ENCODE assay signal across 18 cellular contexts in the genomic region with DNA sequence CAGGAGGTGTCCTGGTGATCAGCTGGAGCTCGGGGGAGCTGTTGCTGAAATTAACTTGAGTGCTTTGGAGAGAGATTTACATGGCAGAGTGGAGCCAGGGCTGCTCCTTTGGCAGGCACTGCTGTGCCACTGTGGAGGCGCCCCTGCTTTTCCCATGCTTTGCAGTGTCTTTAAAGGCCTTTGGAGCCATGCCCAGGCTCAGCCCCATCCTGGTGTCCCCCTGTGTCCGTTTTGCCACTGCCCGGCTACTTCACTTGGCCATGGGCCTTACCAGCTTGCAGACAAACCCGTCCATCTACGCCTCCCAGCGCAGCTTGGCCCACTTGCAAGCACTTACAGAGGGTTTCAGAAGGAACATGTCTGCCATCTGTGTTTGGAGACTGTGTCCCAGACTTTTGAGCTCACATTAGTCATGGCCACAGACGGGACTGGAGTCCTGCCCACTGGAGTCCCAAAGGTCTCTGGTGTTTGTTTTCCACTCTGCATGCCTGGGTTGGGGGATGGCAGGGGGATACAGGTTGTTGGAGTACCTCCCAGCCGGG. TPM values are rescaled to one million over a fixed set of nuclear protein-coding genes. Genes with fewer than 3 reads are reported as not detected.
DNase-seq lines count a peak whose midpoint lies in the region; ATAC-seq and TF ChIP-seq lines count a peak whose summit lies in the region.
"Had no signal": no experiment of that assay in that cellular context is flagged by ENCODE, and none has a peak within 500 bp of the region (broad histone marks: within the 10 kb centered on the region; RNA-seq: fewer than 3 reads in every experiment).

No MANE protein-coding gene starts in this region.

- no peak overlapping the region for H3K27ac Mint-ChIP-seq in CD4-positive, alpha-beta T cell
- H3K27ac Mint-ChIP-seq: activated naive CD4-positive, alpha-beta T cell treated with anti-CD3 and anti-CD28 coated beads, Interleukin-2, amount 10 ng/mL, durations not matched to agents 7 days and 5 days; progenitor cell of endocrine pancreas; T-helper 2 cell treated with Interferon-gamma antibody and Interleukin-4, amounts not matched to agents 5 μg/mL and 100 μg/mL, for 36 hours had no signal

- intact Hi-C loops in left ventricle myocardium superior (cut with micrococcal nuclease), result no loop called here
- intact Hi-C loops in posterior vena cava (cut with DNase I), result no loop called here
- intact Hi-C loops in CD4-positive, alpha-beta T cell (cut with DNase I, micrococcal nuclease), result no loop called here

- peaks cover 14% of the 10 kb centered on the region for H3K27me3 Mint-ChIP-seq in CD4-positive, alpha-beta T cell

- peaks cover 7% of the 10 kb centered on the region for H3K9me3 ChIP-seq in adipocyte (ENCODE audit: control insufficient read depth, low read length)
- no peaks in the 10 kb centered on the region for H3K9me3 ChIP-seq in CD4-positive, alpha-beta T cell (ENCODE audit: control insufficient read depth, low read length)

- no peak for TF ChIP-seq CTCF in CD4-positive, alpha-beta T cell (IDR thresholded peaks at IDR 0.05)
- TF ChIP-seq CTCF in GM20000 (IDR thresholded peaks at IDR 0.05; ENCODE audit: extremely low read depth, missing control alignments), result no peak

- peak; percentile 55 for DNase-seq in Ammon's horn (ENCODE audit: low spot score)
- peak; percentile 6 for DNase-seq in adipocyte (ENCODE audit: low read depth)
- peak; percentile 62 for DNase-seq in left ventricle myocardium superior
- DNase-seq in posterior vena cava (ENCODE audit: low spot score), result peak; percentile 88
- no peak for DNase-seq in CD4-positive, alpha-beta T cell
- no peak for DNase-seq in GM20000 (ENCODE audit: low spot score)
- DNase-seq: activated naive CD4-positive, alpha-beta T cell treated with anti-CD3 and anti-CD28 coated beads, Interleukin-2, amount 10 ng/mL, durations not matched to agents 7 days and 5 days; brain microvascular endothelial cell; H7; NCI-H1436; NCI-H510A; stimulated activated CD4-positive, alpha-beta T cell treated with anti-CD3 and anti-CD28 coated beads, Interleukin-15, amount 100 ng/mL, for 24 hours; stimulated activated naive CD8-positive, alpha-beta T cell treated with anti-CD3 and anti-CD28 coated beads, Interleukin-15, Interleukin-2, amounts not matched to agents 100 U/mL and 50 U/mL, for 24 hours had no signal

- peaks cover 53% of the 10 kb centered on the region for H3K4me1 ChIP-seq in adipocyte (ENCODE audit: control insufficient read depth, insufficient read depth, low read length)

- POLR2A ChIA-PET in CD4-positive, alpha-beta T cell (lab: Charles Lee), result no interaction called here

- H3K4me1 Mint-ChIP-seq in CD4-positive, alpha-beta T cell (ENCODE audit: low read depth), result no peaks in the 10 kb centered on the region

- H3K27ac ChIP-seq in CD4-positive, alpha-beta T cell (ENCODE audit: low read depth, low read length), result no peak overlapping the region
- H3K27ac ChIP-seq: brain microvascular endothelial cell had no signal

- H3K36me3 ChIP-seq in adipocyte (ENCODE audit: control insufficient read depth, insufficient read depth, low read length, severe bottlenecking), result no peaks in the 10 kb centered on the region
- H3K36me3 ChIP-seq: brain microvascular endothelial cell had no signal

- peak overlapping the region; percentile 79 for H3K9ac ChIP-seq in adipocyte (ENCODE audit: low read length)

- H3K4me3 ChIP-seq in adipocyte (ENCODE audit: low read length), result peak overlapping the region; percentile 19

- H3K4me3 Mint-ChIP-seq in CD4-positive, alpha-beta T cell, result no peak overlapping the region
- H3K4me3 Mint-ChIP-seq: activated naive CD4-positive, alpha-beta T cell treated with anti-CD3 and anti-CD28 coated beads, Interleukin-2, amount 10 ng/mL, durations not matched to agents 7 days and 5 days; T-helper 2 cell treated with Interferon-gamma antibody and Interleukin-4, amounts not matched to agents 5 μg/mL and 100 μg/mL, for 36 hours had no signal

- H3K27me3 ChIP-seq in adipocyte (replicated peaks; ENCODE audit: control insufficient read depth, insufficient read depth, low read length), result peaks cover 12% of the 10 kb centered on the region
- no peaks in the 10 kb centered on the region for H3K27me3 ChIP-seq in CD4-positive, alpha-beta T cell (ENCODE audit: control insufficient read depth, insufficient read depth, low read length)
- H3K27me3 ChIP-seq: brain microvascular endothelial cell had no signal

- no peaks in the 10 kb centered on the region for H3K9me3 Mint-ChIP-seq in CD4-positive, alpha-beta T cell
- H3K9me3 Mint-ChIP-seq: activated naive CD4-positive, alpha-beta T cell treated with anti-CD3 and anti-CD28 coated beads, Interleukin-2, amount 10 ng/mL, durations not matched to agents 7 days and 5 days; T-helper 2 cell treated with Interferon-gamma antibody and Interleukin-4, amounts not matched to agents 5 μg/mL and 100 μg/mL, for 36 hours had no signal

- ATAC-seq in left ventricle myocardium superior, result peak; percentile 83
- ATAC-seq in CD4-positive, alpha-beta T cell (ENCODE audit: poor library complexity), result no peak
- ATAC-seq in HG02938 (IDR thresholded peaks at IDR 0.05; ENCODE audit: unreplicated experiment), result no peak
- no peak for ATAC-seq in GM19467 (IDR thresholded peaks at IDR 0.05; ENCODE audit: unreplicated experiment)
- ATAC-seq: stimulated activated naive CD8-positive, alpha-beta T cell treated with anti-CD3 and anti-CD28 coated beads, Interleukin-15, Interleukin-2, amounts not matched to agents 100 U/mL and 50 U/mL, for 24 hours had no signal

- no peaks in the 10 kb centered on the region for H3K36me3 Mint-ChIP-seq in CD4-positive, alpha-beta T cell (ENCODE audit: low read depth)
- H3K36me3 Mint-ChIP-seq: activated naive CD4-positive, alpha-beta T cell treated with anti-CD3 and anti-CD28 coated beads, Interleukin-2, amount 10 ng/mL, durations not matched to agents 7 days and 5 days had no signal

- CTCF ChIA-PET in CD4-positive, alpha-beta T cell (lab: Charles Lee), result no interaction called here

RNA-seq across cellular contexts. Expression of a gene that starts 18.2 kb away (rescaled TPM):
- total RNA-seq in left ventricle myocardium superior, result 265 TPM
- total RNA-seq in posterior vena cava, result 10 to 100 TPM; 87.4 to 91.5 TPM
- 100 to 1,000 TPM; 105 to 108 TPM for total RNA-seq in CD4-positive, alpha-beta T cell

RNA-seq across cellular contexts. Expression of a gene that starts 25.3 kb away (rescaled TPM):
- not detected for total RNA-seq in left ventricle myocardium superior
- under 1 TPM in 1 of 2 donors, not detected in 1; 0.32 TPM for total RNA-seq in posterior vena cava
- total RNA-seq in CD4-positive, alpha-beta T cell, result not detected
- total RNA-seq: H7, OCI-LY7, progenitor cell of endocrine pancreas had no signal

RNA-seq across cellular contexts. Expression of a gene that starts 34.9 kb away (rescaled TPM):
- total RNA-seq in left ventricle myocardium superior (2.1 TPM), posterior vena cava (1 to 10 TPM; 8.0 to 8.6 TPM)
- total RNA-seq in CD4-positive, alpha-beta T cell, result not detected

Comparison
In these comparisons a context has a peak if more than half of its experiments do, and no peak if none do; other contexts are left out.
1. DNase-seq: peak in Ammon's horn (single experiment), adipocyte (single experiment), left ventricle myocardium superior (single experiment) and posterior vena cava (single experiment); none in CD4-positive, alpha-beta T cell (0 of 10) and GM20000 (single experiment).